34 cellular contexts compared by ENCODE assay signal in genomic region chr3:133765256-133765655, GRCh38. TPM values are rescaled to one million over a fixed set of nuclear protein-coding genes. Genes with fewer than 3 reads are reported as not detected.
"Had no signal": no experiment of that assay in that cellular context is flagged by ENCODE, and none has a peak within 500 bp of the region (broad histone marks: within the 10 kb centered on the region; RNA-seq: fewer than 3 reads in every experiment).

No MANE protein-coding gene starts in this region.

- H3K27me3 ChIP-seq: adrenal gland, ascending aorta, body of pancreas, brain microvascular endothelial cell, breast epithelium had no signal

- H3K9me3 ChIP-seq: adrenal gland, ascending aorta, body of pancreas, breast epithelium had no signal

- DNase-seq: activated effector memory CD4-positive, alpha-beta T cell treated with anti-CD3 and anti-CD28 coated beads, Interleukin-2, amount 50 U/mL, for 16 hours; activated effector memory CD4-positive, alpha-beta T cell treated with Interleukin-2 at 50 U/mL for 16 hours; activated gamma-delta T cell; activated gamma-delta T cell treated with Interleukin-2 at 50 U/mL for 16 hours; activated naive CD4-positive, alpha-beta T cell treated with anti-CD3 and anti-CD28 coated beads for 36 hours; activated naive CD4-positive, alpha-beta T cell treated with anti-CD3 and anti-CD28 coated beads, Interleukin-2, amount 10 ng/mL, durations not matched to agents 7 days and 5 days; activated naive CD4-positive, alpha-beta T cell treated with anti-CD3 and anti-CD28 coated beads, Interleukin-2, amount 50 U/mL, for 16 hours; activated naive CD4-positive, alpha-beta T cell treated with Interleukin-2 at 50 U/mL for 16 hours; activated naive CD8-positive, alpha-beta T cell treated with anti-CD3 and anti-CD28 coated beads for 36 hours; activated naive CD8-positive, alpha-beta T cell treated with anti-CD3 and anti-CD28 coated beads, Interleukin-2, amount 10 ng/mL, durations not matched to agents 7 days and 5 days; activated naive CD8-positive, alpha-beta T cell treated with anti-CD3 and anti-CD28 coated beads, Interleukin-2, amount 50 U/mL, for 24 hours; activated T-cell treated with anti-CD3 and anti-CD28 coated beads, Interleukin-2, amount 50 U/mL, for 1 hour; activated T-cell treated with anti-CD3 and anti-CD28 coated beads, Interleukin-2, amount 50 U/mL, for 24 hours; activated T-cell treated with anti-CD3 and anti-CD28 coated beads, Interleukin-2, amount 50 U/mL, for 4 hours; activated T-cell treated with anti-CD3 and anti-CD28 coated beads, Interleukin-2, amount 50 U/mL, for 48 hours; activated T-cell treated with anti-CD3 and anti-CD28 coated beads, Interleukin-2, amount 50 U/mL, for 72 hours; adrenal gland; amniotic stem cell; amygdala; anterior cingulate cortex; aorta; body of pancreas; brain microvascular endothelial cell; caudate nucleus; central memory CD4-positive, alpha-beta T cell; cerebellar nuclear complex had no signal

- ATAC-seq: activated naive CD4-positive, alpha-beta T cell treated with anti-CD3 and anti-CD28 coated beads, Interleukin-2, amount 50 U/mL, for 72 hours; activated naive CD8-positive, alpha-beta T cell treated with anti-CD3 and anti-CD28 coated beads, Interleukin-2, amount 50 U/mL, for 24 hours; activated T-cell treated with anti-CD3 and anti-CD28 coated beads, Interleukin-2, amount 50 U/mL, for 4 hours; activated T-cell treated with anti-CD3 and anti-CD28 coated beads, Interleukin-2, amount 50 U/mL, for 72 hours; activated T-helper 17 cell treated with anti-CD3 and anti-CD28 coated beads, Interleukin-2, amount 50 U/mL, for 72 hours; body of pancreas had no signal

- H3K27ac ChIP-seq: adrenal gland, ascending aorta, body of pancreas, brain microvascular endothelial cell, breast epithelium, cardiac muscle cell had no signal

- H3K4me3 ChIP-seq: adrenal gland, ascending aorta, body of pancreas, breast epithelium, cardiac muscle cell had no signal

- H3K36me3 ChIP-seq: adrenal gland, ascending aorta, brain microvascular endothelial cell, breast epithelium, cardiac muscle cell had no signal

- H3K4me1 ChIP-seq: adrenal gland, ascending aorta, body of pancreas, breast epithelium had no signal

- FAIRE-seq: astrocyte, bronchial epithelial cell had no signal

RNA-seq across cellular contexts. Expression of gene TF, which starts 19.1 kb away (rescaled TPM):
- total RNA-seq: activated T-helper 1 cell treated with anti-CD3 and anti-CD28 coated beads, Interleukin-12 subunit alpha, Interleukin-12 subunit beta, Interleukin-2, Interleukin-4 antibody, amounts not matched to agents 30 ng/mL and 10 ng/mL and 1 ng/mL, durations not matched to agents 14 hours and 24 hours and 36 hours had no signal
